8 cellular contexts compared by ENCODE assay signal in genomic region chr13:102399791-102400618, GRCh38. TPM values are rescaled to one million over a fixed set of nuclear protein-coding genes. Genes with fewer than 3 reads are reported as not detected.
DNase-seq lines count a peak whose midpoint lies in the region; ATAC-seq, FAIRE-seq and TF ChIP-seq lines count a peak whose summit lies in the region.

No MANE protein-coding gene starts in this region.

- peak; percentile 56 for ATAC-seq in GM19463 (IDR thresholded peaks at IDR 0.05; ENCODE audit: unreplicated experiment)

- DNase-seq in CD14-positive monocyte (ENCODE audit: low spot score), result no peak
- DNase-seq in NCI-H345 treated with DMSO at 0.1 percent for 48 hours (lab: John Stamatoyannopoulos, UW; ENCODE audit: unreplicated experiment), result peak; percentile 48
- no peak for DNase-seq in breast epithelium (ENCODE audit: low spot score in 2 of 2)
- no peak for DNase-seq in keratinocyte (ENCODE audit: low read depth, low spot score)
- peak; percentile 29 for DNase-seq in stimulated activated CD8-positive, alpha-beta memory T cell treated with anti-CD3 and anti-CD28 coated beads, Interleukin-4, amount 100 ng/mL, for 48 hours
- DNase-seq in amniotic stem cell (lab: John Stamatoyannopoulos, UW), result no peak
- no peak for DNase-seq in glomerular visceral epithelial cell (ENCODE audit: extremely low spot score)

- H3K27ac Mint-ChIP-seq in CD14-positive monocyte, result no peak overlapping the region

- H2AFZ ChIP-seq in keratinocyte (ENCODE audit: control insufficient read depth, low read length), result peak overlapping the region; percentile 56

- TF ChIP-seq CTCF in CD14-positive monocyte (IDR thresholded peaks at IDR 0.05), result no peak
- no peak for TF ChIP-seq CTCF in breast epithelium (IDR thresholded peaks at IDR 0.05)
- peak in 2 of 3 experiments; percentile 20 to 30 for TF ChIP-seq CTCF in keratinocyte (optimal IDR thresholded peaks at IDR 0.05 in 1 of 3, IDR thresholded peaks at IDR 0.05 in 1 of 3, conservative IDR thresholded peaks at IDR 0.05 in 1 of 3; ENCODE audit: extremely low read depth in 1 of 3, insufficient read depth in 2 of 3, low read length in 3 of 3)

- H3K27me3 ChIP-seq in breast epithelium (peaks cover 0 to 23% of the 10 kb centered on the region in 2 donors), keratinocyte (ENCODE audit: control insufficient read depth, extremely low read depth, insufficient read depth, low read length) (peaks cover 30% of the 10 kb centered on the region)

- FAIRE-seq in keratinocyte (lab: Jason Lieb, UNC), result no peak

- H3K27ac ChIP-seq in breast epithelium (peak overlapping the region in 1 of 2 donors; percentile 1), keratinocyte (ENCODE audit: control insufficient read depth, insufficient read depth, low read length) (no peak overlapping the region)

- intact Hi-C loops in CD14-positive monocyte (cut with micrococcal nuclease), result no loop called here
- intact Hi-C loops in breast epithelium (cut with DNase I; ENCODE audit: low total_unique reads), result no loop called here

- peak overlapping the region; percentile 52 to 71 (median 68) for H3K4me3 ChIP-seq in breast epithelium
- H3K4me3 ChIP-seq in keratinocyte (ENCODE audit: control insufficient read depth in 2 of 3, extremely low read depth in 1 of 3, insufficient read depth in 2 of 3, low read depth in 1 of 3, low read length in 3 of 3), result peak overlapping the region; percentile 37 to 66 (median 59)

- H3K4me2 ChIP-seq in keratinocyte (ENCODE audit: control insufficient read depth, extremely low read depth, insufficient read depth, low read depth, low read length), result peak overlapping the region; percentile 76

- H3K9ac ChIP-seq in keratinocyte (ENCODE audit: control insufficient read depth, extremely low read depth, insufficient read depth, low read length), result no peak overlapping the region

- peak overlapping the region; percentile 27 to 80 for H3K4me3 Mint-ChIP-seq in CD14-positive monocyte

- H3K9me3 ChIP-seq in breast epithelium, result no peaks in the 10 kb centered on the region
- no peaks in the 10 kb centered on the region for H3K9me3 ChIP-seq in keratinocyte (ENCODE audit: control insufficient read depth, low read depth, low read length)

- H3K36me3 Mint-ChIP-seq in CD14-positive monocyte, result peaks cover 0 to 3% of the 10 kb centered on the region in 2 donors

- peaks cover 0 to 15% (median 3%) of the 10 kb centered on the region in 7 donors for H3K9me3 Mint-ChIP-seq in CD14-positive monocyte

- H3K9me1 ChIP-seq in keratinocyte (ENCODE audit: control insufficient read depth, extremely low read depth, insufficient read depth, low read length), result no peaks in the 10 kb centered on the region

- H3K27me3 Mint-ChIP-seq in CD14-positive monocyte (ENCODE audit: low read depth in 3 of 3), result peaks cover 57 to 74% (median 67%) of the 10 kb centered on the region in 3 donors

- no peaks in the 10 kb centered on the region for H3K79me2 ChIP-seq in keratinocyte (ENCODE audit: control insufficient read depth, insufficient read depth, low read length)

- dilution Hi-C loops in keratinocyte (cut with MboI; ENCODE audit: extremely low pct_ligation_motif_present, low sequenced_read_pairs), result no loop called here

- H3K4me1 Mint-ChIP-seq in CD14-positive monocyte, result peaks cover 14% of the 10 kb centered on the region

- no peaks in the 10 kb centered on the region for H4K20me1 ChIP-seq in keratinocyte (ENCODE audit: control insufficient read depth, extremely low read depth, insufficient read depth, low read length)

- no peaks in the 10 kb centered on the region for H3K36me3 ChIP-seq in breast epithelium
- H3K36me3 ChIP-seq in keratinocyte (ENCODE audit: control insufficient read depth in 2 of 2, extremely low read depth in 1 of 2, insufficient read depth in 2 of 2, low read length in 2 of 2), result no peaks in the 10 kb centered on the region

- H3K4me1 ChIP-seq in breast epithelium (peaks cover 0 to 3% of the 10 kb centered on the region in 2 donors), keratinocyte (ENCODE audit: control insufficient read depth, extremely low read depth, insufficient read depth, low read length) (peaks cover 24% of the 10 kb centered on the region)

- no peak for TF ChIP-seq POLR2A in breast epithelium (IDR thresholded peaks at IDR 0.05)

RNA-seq across cellular contexts. Expression of gene FGF14, which starts 1.8 kb away (rescaled TPM):
- polyA plus RNA-seq in CD14-positive monocyte, result not detected
- total RNA-seq in breast epithelium, result under 1 TPM; under 0.01 to 0.29 (median under 0.01) TPM
- polyA plus RNA-seq in keratinocyte, result under 0.01 to 0.09 TPM in 2 of 3 replicates, not detected in the other
- polyA plus RNA-seq in keratinocyte (2011; ENCODE audit: low read depth), result not detected
- polyA plus RNA-seq in keratinocyte (2011; cell fraction: cytosol; rRNA removed), result 0.03 and 0.07 TPM in 2 replicates
- polyA plus RNA-seq in keratinocyte (2011; cell fraction: nucleus; rRNA removed), result not detected in 2 replicates
- 0.02 TPM in 1 of 2 replicates, not detected in the other for polyA plus RNA-seq in keratinocyte (2012; ENCODE audit: low replicate concordance)
- polyA minus RNA-seq in keratinocyte, result not detected in 3 replicates
- not detected for polyA minus RNA-seq in keratinocyte (2011; cell fraction: cytosol; rRNA and poly(A)+ RNA removed)
- not detected in 2 replicates for polyA minus RNA-seq in keratinocyte (2011; cell fraction: nucleus; rRNA and poly(A)+ RNA removed)

Comparison
In these comparisons a context has a peak if more than half of its experiments do, and no peak if none do; other contexts are left out.
1. DNase-seq: peak in NCI-H345 treated with DMSO at 0.1 percent for 48 hours (single experiment) and stimulated activated CD8-positive, alpha-beta memory T cell treated with anti-CD3 and anti-CD28 coated beads, Interleukin-4, amount 100 ng/mL, for 48 hours (single experiment); none in CD14-positive monocyte (single experiment), breast epithelium (0 of 2), keratinocyte (single experiment), amniotic stem cell (single experiment) and glomerular visceral epithelial cell (single experiment).
2. CTCF ChIP-seq: peak in keratinocyte (2 of 3); none in CD14-positive monocyte (single experiment) and breast epithelium (0 of 3).